Comparison of ENCODE assay signal across 18 cellular contexts in the genomic region with DNA sequence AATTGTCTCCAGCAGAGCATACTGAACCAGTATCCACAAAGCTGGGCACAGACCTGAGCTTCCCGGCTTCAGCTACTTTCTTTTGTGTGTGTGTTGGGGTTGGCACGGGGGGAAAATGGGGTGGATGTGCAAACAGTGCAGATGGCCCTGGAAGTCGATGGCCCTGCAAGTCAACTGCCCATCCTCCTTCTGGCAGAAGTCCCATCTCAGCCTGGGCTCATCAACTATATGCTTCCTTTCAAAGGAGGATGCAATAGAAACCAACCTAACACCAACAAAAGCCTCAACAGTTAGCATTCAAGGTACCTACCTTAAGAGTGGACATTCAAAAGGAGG. TPM values are rescaled to one million over a fixed set of nuclear protein-coding genes. Genes with fewer than 3 reads are reported as not detected.
DNase-seq lines count a peak whose midpoint lies in the region; ATAC-seq, FAIRE-seq and TF ChIP-seq lines count a peak whose summit lies in the region.
"Had no signal": no experiment of that assay in that cellular context is flagged by ENCODE, and none has a peak within 500 bp of the region (broad histone marks: within the 10 kb centered on the region; RNA-seq: fewer than 3 reads in every experiment).

No MANE protein-coding gene starts in this region.

- H3F3A ChIP-seq in PC-3 (ENCODE audit: low read length, unreplicated experiment), result no peaks in the 10 kb centered on the region

- in situ Hi-C loops in G401 (cut with HindIII; ENCODE audit: low sequenced_read_pairs), result no loop called here

- POLR2A ChIA-PET in PC-3 (lab: Charles Lee; ENCODE audit: unreplicated experiment), result no interaction called here

- no peaks in the 10 kb centered on the region for H3K4me1 Mint-ChIP-seq in activated T-cell treated with anti-CD3 and anti-CD28 coated beads, Interleukin-2, amount 50 U/mL, for 24 hours (ENCODE audit: low read depth)

- H2BK15ac ChIP-seq in mesendoderm (replicated peaks; ENCODE audit: low read depth), result no peak overlapping the region

- CTCF ChIA-PET in PC-3 (lab: Charles Lee), result interaction anchor here (0.6 kb wide), 1 partner anchor 223 kb away, joined by 4 read pairs; no protein-coding TSS in a partner anchor

- no TSS peak for BruUV-seq in PC-3 (replicated peaks; lab: Mats Ljungman, UMichigan)

- H3K23ac ChIP-seq in mesendoderm (ENCODE audit: low read length), result no peak overlapping the region

- no peaks in the 10 kb centered on the region for H3K9me3 Mint-ChIP-seq in activated T-cell treated with anti-CD3 and anti-CD28 coated beads, Interleukin-2, amount 50 U/mL, for 24 hours

- WGBS in mesendoderm (ENCODE audit: extremely low coverage, insufficient coverage, low lambda C conversion rate), result no CpG with 5 or more reads among the region's 3 CpGs

- peak; percentile 55 for DNase-seq in G401 (ENCODE audit: low spot score)
- peak; percentile 25 for DNase-seq in NCI-H1105 (lab: John Stamatoyannopoulos, UW)
- no peak for DNase-seq in PC-3
- peak in 2 of 3 donors; percentile 38 to 58 for DNase-seq in mucosa of descending colon
- no peak for DNase-seq in activated T-cell treated with anti-CD3 and anti-CD28 coated beads, Interleukin-2, amount 50 U/mL, for 24 hours
- DNase-seq in frontal cortex (ENCODE audit: low spot score in 2 of 2), result no peak
- DNase-seq in mesendoderm, result no peak
- DNase-seq in NCI-H1930 (lab: John Stamatoyannopoulos, UW), result no peak
- DNase-seq: MG63, NCI-H1417 treated with DMSO at 0.1 percent for 48 hours, NCI-H524 treated with DMSO at 0.1 percent for 48 hours, PC-9 had no signal

- no peak overlapping the region for H3K4ac ChIP-seq in mesendoderm (ENCODE audit: low read depth, low read length)

- FAIRE-seq in frontal cortex (lab: Jason Lieb, UNC), result no peak
- FAIRE-seq: GM12878, GM18507, H54, HepG2 had no signal

- H3K9me2 ChIP-seq in PC-3 (replicated peaks; ENCODE audit: low read length), result no peaks in the 10 kb centered on the region

- H3K9me3 ChIP-seq in PC-3 (ENCODE audit: low read length) (no peaks in the 10 kb centered on the region), mucosa of descending colon (no peaks in the 10 kb centered on the region)
- H3K9me3 ChIP-seq: MG63 had no signal

- H3K79me2 ChIP-seq in PC-3 (ENCODE audit: low read length) (no peaks in the 10 kb centered on the region), mesendoderm (ENCODE audit: control insufficient read depth, insufficient read depth, low read length) (no peaks in the 10 kb centered on the region)

- H3K4me2 ChIP-seq in PC-3 (ENCODE audit: low read length) (peak overlapping the region; percentile 10; the same call in 1 of the 2 replicates), mesendoderm (ENCODE audit: low read length) (no peak overlapping the region)
- H3K4me2 ChIP-seq: PC-9 had no signal

- no peaks in the 10 kb centered on the region for H3K27me3 Mint-ChIP-seq in activated T-cell treated with anti-CD3 and anti-CD28 coated beads, Interleukin-2, amount 50 U/mL, for 24 hours

- no peak overlapping the region for H2BK120ac ChIP-seq in mesendoderm (ENCODE audit: low read depth, low read length)

- intact Hi-C loops in PC-3 (cut with micrococcal nuclease), result no loop called here
- intact Hi-C loops in mucosa of descending colon (cut with DNase I, micrococcal nuclease), result no loop called here

- no peak overlapping the region for H2AK5ac ChIP-seq in mesendoderm (ENCODE audit: low read length)

- no peak overlapping the region for H3K4me3 Mint-ChIP-seq in activated T-cell treated with anti-CD3 and anti-CD28 coated beads, Interleukin-2, amount 50 U/mL, for 24 hours

- no peaks in the 10 kb centered on the region for H3K36me3 ChIP-seq in PC-3 (ENCODE audit: low read depth, low read length)
- H3K36me3 ChIP-seq in mucosa of descending colon (ENCODE audit: low read depth), result no peaks in the 10 kb centered on the region
- H3K36me3 ChIP-seq in mesendoderm (ENCODE audit: control insufficient read depth, insufficient read depth, low read length), result no peaks in the 10 kb centered on the region
- H3K36me3 ChIP-seq: MG63 had no signal

- H3K79me1 ChIP-seq in mesendoderm (ENCODE audit: low read length), result no peaks in the 10 kb centered on the region

- no peaks in the 10 kb centered on the region for H3K27me3 ChIP-seq in PC-3 (ENCODE audit: low read length)
- no peaks in the 10 kb centered on the region for H3K27me3 ChIP-seq in mesendoderm (ENCODE audit: insufficient read depth, low read length, poor library complexity)
- H3K27me3 ChIP-seq: MG63 had no signal

- no peak overlapping the region for H3K27ac Mint-ChIP-seq in activated T-cell treated with anti-CD3 and anti-CD28 coated beads, Interleukin-2, amount 50 U/mL, for 24 hours

- no peak overlapping the region for H2AFZ ChIP-seq in PC-3 (ENCODE audit: low read length)
- H2AFZ ChIP-seq: PC-9 had no signal

- H4K5ac ChIP-seq in mesendoderm (ENCODE audit: low read length), result no peak overlapping the region

- H3K27ac ChIP-seq in PC-3 (ENCODE audit: low read length) (no peak overlapping the region), mesendoderm (ENCODE audit: low read depth, low read length) (no peak overlapping the region)
- H3K27ac ChIP-seq: PC-9 had no signal

- no peaks in the 10 kb centered on the region for H4K20me1 ChIP-seq in PC-3 (ENCODE audit: low read length)

- H4K8ac ChIP-seq in mesendoderm (ENCODE audit: low read depth, low read length), result no peak overlapping the region

- no peaks in the 10 kb centered on the region for H3K36me3 Mint-ChIP-seq in activated T-cell treated with anti-CD3 and anti-CD28 coated beads, Interleukin-2, amount 50 U/mL, for 24 hours (ENCODE audit: low read depth)

- ATAC-seq in PC-3 (no peak), mucosa of descending colon (peak; percentile 38)
- ATAC-seq: GM12878, HepG2, SK-N-SH treated with all-trans-retinoic acid at 6 μM for 48 hours had no signal

- peaks cover 19% of the 10 kb centered on the region for H3K4me1 ChIP-seq in PC-3 (ENCODE audit: insufficient read depth, low read length)
- H3K4me1 ChIP-seq in mucosa of descending colon (ENCODE audit: low read depth), result peaks cover 17% of the 10 kb centered on the region
- H3K4me1 ChIP-seq in mesendoderm (ENCODE audit: control insufficient read depth, low read depth, low read length), result no peaks in the 10 kb centered on the region

- H2BK5ac ChIP-seq in mesendoderm (ENCODE audit: low read length), result no peak overlapping the region

- H3K4me3 ChIP-seq in PC-3 (ENCODE audit: low read length), result no peak overlapping the region
- H3K4me3 ChIP-seq in mucosa of descending colon, result no peak overlapping the region
- no peak overlapping the region for H3K4me3 ChIP-seq in mesendoderm (ENCODE audit: low read length)
- H3K4me3 ChIP-seq: GM12878, MG63, PC-9 had no signal

- no peak overlapping the region for H3K18ac ChIP-seq in mesendoderm (ENCODE audit: low read length)

- TF ChIP-seq CTCF in PC-3 (conservative IDR thresholded peaks at IDR 0.05; ENCODE audit: low read depth, low read length) (no peak), mucosa of descending colon (IDR thresholded peaks at IDR 0.05) (no peak)

- no peak overlapping the region for H3K56ac ChIP-seq in mesendoderm (ENCODE audit: low read length)

- H3K9ac ChIP-seq in PC-3 (ENCODE audit: low read length) (no peak overlapping the region), mesendoderm (ENCODE audit: low read length) (no peak overlapping the region)

RNA-seq across cellular contexts. Expression of a gene that starts 55.7 kb away (rescaled TPM):
- not detected in 2 replicates for total RNA-seq in G401 (2014; rRNA removed; shearing (Covaris generic))
- 119 and 151 TPM in 2 replicates for total RNA-seq in PC-3 (2014; rRNA removed)
- 10 to 100 TPM; 17.2 to 46.0 (median 39.8) TPM for total RNA-seq in mucosa of descending colon
- total RNA-seq in frontal cortex, result 7.7 TPM
- 2.4 TPM for polyA plus RNA-seq in mesendoderm (2013, experiment 1 of 2)
- polyA plus RNA-seq in mesendoderm (2013, experiment 2 of 2), result 2.4 TPM
- total RNA-seq: T-helper 1 cell treated with Interleukin-12 subunit alpha and Interleukin-12 subunit beta and Interleukin-4 antibody, amounts not matched to agents 30 ng/mL and 1 ng/mL, for 36 hours had no signal

Comparison
In these comparisons a context has a peak if more than half of its experiments do, and no peak if none do; other contexts are left out.
1. DNase-seq: peak in G401 (single experiment), NCI-H1105 (single experiment) and mucosa of descending colon (2 of 3); none in PC-3 (single experiment), activated T-cell treated with anti-CD3 and anti-CD28 coated beads, Interleukin-2, amount 50 U/mL, for 24 hours (single experiment), frontal cortex (0 of 2), mesendoderm (single experiment) and NCI-H1930 (0 of 2).